Comparison of ENCODE assay signal across 8 cellular contexts in genomic region chr11:449889-450808, GRCh38. TPM values are rescaled to one million over a fixed set of nuclear protein-coding genes. Genes with fewer than 3 reads are reported as not detected.
DNase-seq lines count a peak whose midpoint lies in the region; ATAC-seq, FAIRE-seq and TF ChIP-seq lines count a peak whose summit lies in the region.

PTDSS2 (plus strand) TSS chr11:450279; CDS start chr11:450456, 177 bp downstream.

- peak; percentile 100 for FAIRE-seq in GM12892 (lab: Jason Lieb, UNC)

- ATAC-seq in HG02852 (IDR thresholded peaks at IDR 0.05; ENCODE audit: unreplicated experiment) = peak; percentile 81

- peak within 1 kb of the TSS; percentile 23 to 92 (median 71) for H3K27ac ChIP-seq in adrenal gland
- H3K27ac ChIP-seq in left ventricle myocardium inferior (replicated peaks) = peak within 1 kb of the TSS; percentile 94
- peak within 1 kb of the TSS; percentile 73 to 94 for H3K27ac ChIP-seq in prostate gland
- H3K27ac ChIP-seq in urinary bladder (ENCODE audit: low read depth) = peak within 1 kb of the TSS; percentile 60

- H3K27me3 ChIP-seq in adrenal gland (no peaks in the 10 kb centered on the region), left ventricle myocardium inferior (ENCODE audit: low read depth) (no peaks in the 10 kb centered on the region), prostate gland (replicated peaks; ENCODE audit: insufficient read depth) (no peaks in the 10 kb centered on the region)

- TF ChIP-seq CTCF in adrenal gland (IDR thresholded peaks at IDR 0.05) (peak in 1 of 6 experiments; percentile 22), left ventricle myocardium inferior (IDR thresholded peaks at IDR 0.05; ENCODE audit: borderline replicate concordance) (no peak), prostate gland (IDR thresholded peaks at IDR 0.05) (peak in 2 of 4 experiments; percentile 14 to 34)

- H3K4me1 ChIP-seq in adrenal gland (replicated peaks in 1 of 2) = peaks cover 17 to 29% of the 10 kb centered on the region in 2 donors
- peaks cover 49% of the 10 kb centered on the region for H3K4me1 ChIP-seq in left ventricle myocardium inferior
- H3K4me1 ChIP-seq in prostate gland (replicated peaks) = peaks cover 6% of the 10 kb centered on the region
- H3K4me1 ChIP-seq in urinary bladder (ENCODE audit: insufficient read depth) = no peaks in the 10 kb centered on the region

- intact Hi-C loops in adrenal gland (cut with DNase I) = loop anchor here (5.0 to 10.0 kb wide), 3 partner anchors 52 to 155 kb away; partner anchors contain the start of genes IFITM5 (in 1 of the 2) and RNH1 (in 1 of the 2)
- intact Hi-C loops in left ventricle myocardium inferior (cut with micrococcal nuclease) = no loop called here
- intact Hi-C loops in prostate gland (cut with DNase I) = loop anchor here (5.0 kb wide), 4 partner anchors 43 to 243 kb away; partner anchors contain the start of genes BET1L, IFITM2 and RIC8A

- DNase-seq in GM12892 (ENCODE audit: insufficient read length) (peak; percentile 91), NCI-H146 (lab: John Stamatoyannopoulos, UW) (peak; percentile 97), T-helper 1 cell (peak; percentile 86 to 94 (median 91)), adrenal gland (peak; percentile 95 to 99 (median 97)), left ventricle myocardium inferior (peak; percentile 97), prostate gland (ENCODE audit: low spot score) (peak; percentile 95)

- peaks cover 0 to 4% of the 10 kb centered on the region in 2 donors for H3K36me3 ChIP-seq in adrenal gland (replicated peaks in 1 of 2)
- peaks cover 26% of the 10 kb centered on the region for H3K36me3 ChIP-seq in left ventricle myocardium inferior
- no peaks in the 10 kb centered on the region for H3K36me3 ChIP-seq in prostate gland
- H3K36me3 ChIP-seq in urinary bladder (ENCODE audit: insufficient read depth) = no peaks in the 10 kb centered on the region

- TF ChIP-seq POLR2A in GM12892 (IDR thresholded peaks at IDR 0.05; ENCODE audit: low read depth, low read length) = peak; percentile 70; the same call in 1 of the 2 replicates
- peak; percentile 62 to 79 for TF ChIP-seq POLR2A in adrenal gland (IDR thresholded peaks at IDR 0.05)
- TF ChIP-seq POLR2A in prostate gland (IDR thresholded peaks at IDR 0.05) = peak; percentile 85

- H3K9me3 ChIP-seq in adrenal gland (replicated peaks in 1 of 3) (no peaks in the 10 kb centered on the region), left ventricle myocardium inferior (replicated peaks) (no peaks in the 10 kb centered on the region), prostate gland (no peaks in the 10 kb centered on the region)

- H3K4me3 ChIP-seq in adrenal gland (peak within 1 kb of the TSS; percentile 51 to 95 (median 65)), left ventricle myocardium inferior (peak within 1 kb of the TSS; percentile 98), prostate gland (peak within 1 kb of the TSS; percentile 95 to 96), urinary bladder (ENCODE audit: low read depth, low read length) (peak within 1 kb of the TSS; percentile 82)

- 0 to 2% (median 1%) methylated on average over 11 to 107 of the region's 108 CpGs for WGBS in adrenal gland, 4 donors
- 0% methylated on average over 50 of the region's 108 CpGs for WGBS in prostate gland
- WGBS in urinary bladder = under 1% methylated on average over 108 of the region's 108 CpGs

RNA-seq across cellular contexts. Expression of gene PTDSS2, which starts in this region (rescaled TPM):
- 7.3 TPM for polyA plus RNA-seq in GM12892 (2012; ENCODE audit: missing spikeins)
- total RNA-seq in adrenal gland = 10 to 100 TPM; 30.4 to 85.9 (median 44.7) TPM
- polyA plus RNA-seq in adrenal gland = 100 to 1,000 TPM in 1 of 3 donors, 10 to 100 TPM in 2; 11.0 to 109 (median 53.7) TPM
- 30.2 TPM for total RNA-seq in left ventricle myocardium inferior
- total RNA-seq in prostate gland = 10 to 100 TPM; 46.3 to 50.3 TPM
- total RNA-seq in urinary bladder = 13.5 TPM
- 27.0 TPM for polyA plus RNA-seq in urinary bladder

Comparison
In these comparisons a context has a peak if more than half of its experiments do, and no peak if none do; other contexts are left out.
1. Peak in every context shown above with its lines: DNase-seq, ATAC-seq, H3K4me3 ChIP-seq and H3K27ac ChIP-seq.